ENCODE assay signal across 14 cellular contexts in genomic region chr3:2839886-2840285, GRCh38.
"Had no signal": no experiment of that assay in that cellular context is flagged by ENCODE, and none has a peak within 500 bp of the region (broad histone marks: within the 10 kb centered on the region; RNA-seq: fewer than 3 reads in every experiment).

No MANE protein-coding gene starts in this region.

- H3K27me3 ChIP-seq: thyroid gland had no signal

- ATAC-seq: activated CD4-positive, CD25-positive, alpha-beta regulatory T cell treated with anti-CD3 and anti-CD28 coated beads, Interleukin-2, amount 50 U/mL, for 24 hours; activated T-helper 17 cell treated with anti-CD3 and anti-CD28 coated beads, Interleukin-2, amount 50 U/mL, for 72 hours; esophagus mucosa; naive thymus-derived CD8-positive, alpha-beta T cell; stimulated activated naive B cell treated with anti-CD40 and anti-IgM and Interleukin-4, amounts not matched to agents 10 μg/mL and 1 μg/mL and 100 μg/mL, for 72 hours had no signal

- H3K9me3 Mint-ChIP-seq: activated T-helper 17 cell treated with anti-CD3 and anti-CD28 coated beads, Interleukin-2, amount 50 U/mL, for 72 hours; naive thymus-derived CD8-positive, alpha-beta T cell had no signal

- H3K4me3 Mint-ChIP-seq: activated T-helper 17 cell treated with anti-CD3 and anti-CD28 coated beads, Interleukin-2, amount 50 U/mL, for 72 hours; naive thymus-derived CD8-positive, alpha-beta T cell; stimulated activated naive B cell treated with anti-CD40 and anti-IgM and Interleukin-4, amounts not matched to agents 10 μg/mL and 1 μg/mL and 100 μg/mL, for 72 hours had no signal

- H3K27me3 Mint-ChIP-seq: stimulated activated naive B cell treated with anti-CD40 and anti-IgM and Interleukin-4, amounts not matched to agents 10 μg/mL and 1 μg/mL and 100 μg/mL, for 72 hours had no signal

- H3K4me3 ChIP-seq: thyroid gland had no signal

- H3K9me3 ChIP-seq: thyroid gland had no signal

- H3K36me3 ChIP-seq: thyroid gland had no signal

- H3K27ac Mint-ChIP-seq: activated T-helper 17 cell treated with anti-CD3 and anti-CD28 coated beads, Interleukin-2, amount 50 U/mL, for 72 hours; naive thymus-derived CD8-positive, alpha-beta T cell; stimulated activated naive B cell treated with anti-CD40 and anti-IgM and Interleukin-4, amounts not matched to agents 10 μg/mL and 1 μg/mL and 100 μg/mL, for 72 hours had no signal

- H3K27ac ChIP-seq: thyroid gland had no signal

- H3K36me3 Mint-ChIP-seq: naive thymus-derived CD8-positive, alpha-beta T cell; stimulated activated naive B cell treated with anti-CD40 and anti-IgM and Interleukin-4, amounts not matched to agents 10 μg/mL and 1 μg/mL and 100 μg/mL, for 72 hours had no signal

- DNase-seq: activated CD4-positive, alpha-beta T cell treated with anti-CD3 and anti-CD28 coated beads, Interleukin-2, amount 50 U/mL, for 1 hour; activated naive CD4-positive, alpha-beta T cell treated with Interleukin-2 at 50 U/mL for 16 hours; activated T-cell treated with anti-CD3 and anti-CD28 coated beads for 4 hours; islet precursor cell; naive thymus-derived CD8-positive, alpha-beta T cell; posterior cingulate gyrus; retina; stimulated activated CD4-positive, alpha-beta T cell treated with anti-CD3 and anti-CD28 coated beads, Interleukin-2, amount 100 ng/mL, for 48 hours; stimulated activated naive B cell treated with anti-CD40 and anti-IgM and Interleukin-4, amounts not matched to agents 10 μg/mL and 1 μg/mL and 100 μg/mL, for 72 hours; SW 1271; thyroid gland had no signal

- H3K4me1 Mint-ChIP-seq: activated T-helper 17 cell treated with anti-CD3 and anti-CD28 coated beads, Interleukin-2, amount 50 U/mL, for 72 hours; naive thymus-derived CD8-positive, alpha-beta T cell; stimulated activated naive B cell treated with anti-CD40 and anti-IgM and Interleukin-4, amounts not matched to agents 10 μg/mL and 1 μg/mL and 100 μg/mL, for 72 hours had no signal
